7 cellular contexts compared by ENCODE assay signal in genomic region chr11:12693485-12694181, GRCh38. TPM values are rescaled to one million over a fixed set of nuclear protein-coding genes. Genes with fewer than 3 reads are reported as not detected.
DNase-seq lines count a peak whose midpoint lies in the region; ATAC-seq and TF ChIP-seq lines count a peak whose summit lies in the region.

No MANE protein-coding gene starts in this region.

- H3K4me3 ChIP-seq in GM23338 (no peak overlapping the region), astrocyte of the spinal cord (ENCODE audit: low read depth, low read length) (peak overlapping the region; percentile 14)

- peak overlapping the region; percentile 42 for H3K4me2 ChIP-seq in GM23338

- H3K27ac ChIP-seq in GM23338 (ENCODE audit: low read depth) = peak overlapping the region; percentile 52; the same call in 1 of the 2 replicates

- peaks cover 92% of the 10 kb centered on the region for H3K4me1 Mint-ChIP-seq in GM23338

- H3K79me2 ChIP-seq in GM23338 (replicated peaks; ENCODE audit: insufficient read depth) = peaks cover 100% of the 10 kb centered on the region

- ATAC-seq in GM23338 = peak; percentile 18
- ATAC-seq in GM21367 (IDR thresholded peaks at IDR 0.05; ENCODE audit: unreplicated experiment) = no peak
- ATAC-seq in HG03196 (IDR thresholded peaks at IDR 0.05; ENCODE audit: unreplicated experiment) = no peak

- peaks cover 17% of the 10 kb centered on the region for H3K27me3 Mint-ChIP-seq in GM23338 (ENCODE audit: insufficient read depth, low read depth, poor library complexity)

- H3K27me3 ChIP-seq in GM23338 (ENCODE audit: insufficient read depth) = peaks cover 2% of the 10 kb centered on the region

- H3K4me1 ChIP-seq in GM23338 (ENCODE audit: insufficient read depth) = peaks cover 92% of the 10 kb centered on the region

- H3K9me2 ChIP-seq in GM23338 (ENCODE audit: insufficient read depth) = no peaks in the 10 kb centered on the region

- no peaks in the 10 kb centered on the region for H3K36me3 ChIP-seq in GM23338 (ENCODE audit: insufficient read depth)

- no peak overlapping the region; the same call in 2 of the 3 replicates for H3K4me3 Mint-ChIP-seq in GM23338

- H4K20me1 ChIP-seq in GM23338 (replicated peaks; ENCODE audit: insufficient read depth) = peaks cover 83% of the 10 kb centered on the region

- in situ Hi-C loops in astrocyte of the spinal cord (cut with HindIII; ENCODE audit: low sequenced_read_pairs) = loop anchor here (25.0 kb wide), 1 partner anchor 144 kb away; no protein-coding TSS in a partner anchor

- no peak overlapping the region for H2AFZ ChIP-seq in GM23338

- H3K36me3 Mint-ChIP-seq in GM23338 (ENCODE audit: low read depth) = no peaks in the 10 kb centered on the region

- DNase-seq in GM23338 (ENCODE audit: low spot score) (no peak), NCI-H2227 (lab: John Stamatoyannopoulos, UW; ENCODE audit: unreplicated experiment) (peak; percentile 62), astrocyte of the spinal cord (ENCODE audit: low read depth, low spot score) (peak; percentile 99), inferior parietal cortex (ENCODE audit: extremely low spot score) (peak; percentile 51), smooth muscle cell of the brain vasculature (ENCODE audit: low read depth, low spot score) (peak; percentile 86)

- no peaks in the 10 kb centered on the region for H3F3A ChIP-seq in GM23338 (replicated peaks; ENCODE audit: low read depth)

- TF ChIP-seq CTCF in GM23338 (conservative IDR thresholded peaks at IDR 0.05; ENCODE audit: low read depth in 2 of 2) (no peak), astrocyte of the spinal cord (IDR thresholded peaks at IDR 0.05; ENCODE audit: low read depth, low read length) (no peak)

- peak overlapping the region; percentile 54; the same call in 1 of the 2 replicates for H3K27ac Mint-ChIP-seq in GM23338

- no peaks in the 10 kb centered on the region for H3K9me3 Mint-ChIP-seq in GM23338

TF ChIP-seq in GM23338, 12 proteins besides CTCF, POLR2A, EP300 and RAD21:
- no peak for TF ChIP-seq JUNB (IDR thresholded peaks at IDR 0.05; ENCODE audit: unreplicated experiment)
- no peak for TF ChIP-seq ZNF114 (CRISPR knock-in tag; IDR thresholded peaks at IDR 0.05)

RNA-seq across cellular contexts. Expression of gene TEAD1, which starts 19.4 kb away (rescaled TPM):
- total RNA-seq in GM23338 (2014; rRNA removed; shearing (Covaris generic)) = 102 and 103 TPM in 2 replicates
- polyA plus RNA-seq in GM23338 (2016; fragmentation: Nextera tagmentation; extraction: Ambion mirVana) = 24.5 and 28.4 TPM in 2 replicates
